25 cellular contexts compared by ENCODE assay signal in genomic region chr6:55773620-55774019, GRCh38.
"Had no signal": no experiment of that assay in that cellular context is flagged by ENCODE, and none has a peak within 500 bp of the region (broad histone marks: within the 10 kb centered on the region; RNA-seq: fewer than 3 reads in every experiment).

No MANE protein-coding gene starts in this region.

- H3K9me3 ChIP-seq: ascending aorta, breast epithelium had no signal

- H3K4me1 ChIP-seq: ascending aorta, breast epithelium had no signal

- H3K36me3 ChIP-seq: ascending aorta, breast epithelium had no signal

- ATAC-seq: activated naive CD4-positive, alpha-beta T cell treated with anti-CD3 and anti-CD28 coated beads, Interleukin-2, amount 50 U/mL, for 72 hours; activated T-cell treated with anti-CD3 and anti-CD28 coated beads, Interleukin-2, amount 50 U/mL, for 72 hours; esophagus mucosa had no signal

- DNase-seq: activated CD4-positive, alpha-beta memory T cell treated with anti-CD3 and anti-CD28 coated beads, Interleukin-2, amount 10 ng/mL, durations not matched to agents 7 days and 5 days; activated CD4-positive, alpha-beta T cell treated with anti-CD3 and anti-CD28 coated beads for 1 hour; activated CD4-positive, alpha-beta T cell treated with anti-CD3 and anti-CD28 coated beads for 4 hours; activated CD4-positive, alpha-beta T cell treated with anti-CD3 and anti-CD28 coated beads, Interleukin-2, amount 10 ng/mL, durations not matched to agents 7 days and 5 days; activated CD4-positive, alpha-beta T cell treated with anti-CD3 and anti-CD28 coated beads, Interleukin-2, amount 50 U/mL, for 4 hours; activated CD8-positive, alpha-beta memory T cell treated with anti-CD3 and anti-CD28 coated beads, Interleukin-2, amount 50 U/mL, for 48 hours; activated gamma-delta T cell; activated naive CD4-positive, alpha-beta T cell; activated naive CD4-positive, alpha-beta T cell treated with anti-CD3 and anti-CD28 coated beads, Interleukin-2, amount 10 ng/mL, durations not matched to agents 7 days and 5 days; activated naive CD8-positive, alpha-beta T cell treated with anti-CD3 and anti-CD28 coated beads, Interleukin-2, amount 10 ng/mL, durations not matched to agents 7 days and 5 days; activated T-cell treated with anti-CD3 and anti-CD28 coated beads for 4 hours; activated T-cell treated with anti-CD3 and anti-CD28 coated beads, Interleukin-2, amount 50 U/mL, for 24 hours; activated T-cell treated with anti-CD3 and anti-CD28 coated beads, Interleukin-2, amount 50 U/mL, for 72 hours; dorsolateral prefrontal cortex; effector memory CD4-positive, alpha-beta T cell; endodermal cell; foreskin fibroblast; head of caudate nucleus; hippocampal formation had no signal

- H3K27ac ChIP-seq: ascending aorta, breast epithelium, coronary artery, dorsolateral prefrontal cortex had no signal

- FAIRE-seq: frontal cortex had no signal

- H3K4me3 ChIP-seq: ascending aorta, breast epithelium, coronary artery, dorsolateral prefrontal cortex had no signal

- H3K27me3 ChIP-seq: ascending aorta, breast epithelium, dorsolateral prefrontal cortex had no signal
